Comparison of ENCODE assay signal across 1 cellular context in genomic region chr6:3209114-3210023, GRCh38.
A peak's percentile ranks its signal among the peaks of the same experiment; 100 is the strongest.
TF ChIP-seq lines count a peak whose summit lies in the region.

No MANE protein-coding gene starts in this region.

TF ChIP-seq in HepG2, 621 proteins besides CTCF, POLR2A, EP300 and RAD21 (continued from another document and continues in another):
- TF ChIP-seq, protein P1, sequence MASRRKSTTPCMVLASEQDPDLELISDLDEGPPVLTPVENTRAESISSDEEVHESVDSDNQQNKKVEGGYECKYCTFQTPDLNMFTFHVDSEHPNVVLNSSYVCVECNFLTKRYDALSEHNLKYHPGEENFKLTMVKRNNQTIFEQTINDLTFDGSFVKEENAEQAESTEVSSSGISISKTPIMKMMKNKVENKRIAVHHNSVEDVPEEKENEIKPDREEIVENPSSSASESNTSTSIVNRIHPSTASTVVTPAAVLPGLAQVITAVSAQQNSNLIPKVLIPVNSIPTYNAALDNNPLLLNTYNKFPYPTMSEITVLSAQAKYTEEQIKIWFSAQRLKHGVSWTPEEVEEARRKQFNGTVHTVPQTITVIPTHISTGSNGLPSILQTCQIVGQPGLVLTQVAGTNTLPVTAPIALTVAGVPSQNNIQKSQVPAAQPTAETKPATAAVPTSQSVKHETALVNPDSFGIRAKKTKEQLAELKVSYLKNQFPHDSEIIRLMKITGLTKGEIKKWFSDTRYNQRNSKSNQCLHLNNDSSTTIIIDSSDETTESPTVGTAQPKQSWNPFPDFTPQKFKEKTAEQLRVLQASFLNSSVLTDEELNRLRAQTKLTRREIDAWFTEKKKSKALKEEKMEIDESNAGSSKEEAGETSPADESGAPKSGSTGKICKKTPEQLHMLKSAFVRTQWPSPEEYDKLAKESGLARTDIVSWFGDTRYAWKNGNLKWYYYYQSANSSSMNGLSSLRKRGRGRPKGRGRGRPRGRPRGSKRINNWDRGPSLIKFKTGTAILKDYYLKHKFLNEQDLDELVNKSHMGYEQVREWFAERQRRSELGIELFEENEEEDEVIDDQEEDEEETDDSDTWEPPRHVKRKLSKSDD (CRISPR knock-in tag; IDR thresholded peaks at IDR 0.05; ENCODE audit: low read depth) = no peak
- TF ChIP-seq XRCC5 (optimal IDR thresholded peaks at IDR 0.05; ENCODE audit: low read length) = peak; percentile 64
- peak; percentile 74 for TF ChIP-seq STAG1 (CRISPR knock-in tag; IDR thresholded peaks at IDR 0.05)
- TF ChIP-seq NFRKB (IDR thresholded peaks at IDR 0.05) = no peak
- no peak for TF ChIP-seq TBP (CRISPR knock-in tag; IDR thresholded peaks at IDR 0.05)
- no peak for TF ChIP-seq ZNF142 (CRISPR knock-in tag; IDR thresholded peaks at IDR 0.05)
- TF ChIP-seq ZNF33B (CRISPR knock-in tag; IDR thresholded peaks at IDR 0.05) = no peak
- TF ChIP-seq THAP11 (CRISPR knock-in tag; IDR thresholded peaks at IDR 0.05) = no peak
- no peak for TF ChIP-seq ZNF451 (CRISPR knock-in tag; IDR thresholded peaks at IDR 0.05)
- TF ChIP-seq, protein P2, sequence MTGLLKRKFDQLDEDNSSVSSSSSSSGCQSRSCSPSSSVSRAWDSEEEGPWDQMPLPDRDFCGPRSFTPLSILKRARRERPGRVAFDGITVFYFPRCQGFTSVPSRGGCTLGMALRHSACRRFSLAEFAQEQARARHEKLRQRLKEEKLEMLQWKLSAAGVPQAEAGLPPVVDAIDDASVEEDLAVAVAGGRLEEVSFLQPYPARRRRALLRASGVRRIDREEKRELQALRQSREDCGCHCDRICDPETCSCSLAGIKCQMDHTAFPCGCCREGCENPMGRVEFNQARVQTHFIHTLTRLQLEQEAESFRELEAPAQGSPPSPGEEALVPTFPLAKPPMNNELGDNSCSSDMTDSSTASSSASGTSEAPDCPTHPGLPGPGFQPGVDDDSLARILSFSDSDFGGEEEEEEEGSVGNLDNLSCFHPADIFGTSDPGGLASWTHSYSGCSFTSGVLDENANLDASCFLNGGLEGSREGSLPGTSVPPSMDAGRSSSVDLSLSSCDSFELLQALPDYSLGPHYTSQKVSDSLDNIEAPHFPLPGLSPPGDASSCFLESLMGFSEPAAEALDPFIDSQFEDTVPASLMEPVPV (CRISPR knock-in tag; IDR thresholded peaks at IDR 0.05) = no peak
- TF ChIP-seq SAFB2 (CRISPR knock-in tag; IDR thresholded peaks at IDR 0.05; ENCODE audit: borderline replicate concordance, low read depth) = no peak
- no peak for TF ChIP-seq SRF (IDR thresholded peaks at IDR 0.05; ENCODE audit: low read depth, low read length)
- TF ChIP-seq ZBTB21 (CRISPR knock-in tag; IDR thresholded peaks at IDR 0.05) = no peak
- no peak for TF ChIP-seq CC2D1A (CRISPR knock-in tag; IDR thresholded peaks at IDR 0.05)
- TF ChIP-seq YEATS2 (CRISPR knock-in tag; IDR thresholded peaks at IDR 0.05; ENCODE audit: borderline replicate concordance) = peak; percentile 48; the same call in 1 of the 2 replicates
- 0 out of 2 replicates have a peak, but pooled peaks have one; percentile 39 for TF ChIP-seq ZSCAN9 (CRISPR knock-in tag; IDR thresholded peaks at IDR 0.05; ENCODE audit: borderline replicate concordance)
- no peak for TF ChIP-seq ZBTB14 (CRISPR knock-in tag; IDR thresholded peaks at IDR 0.05)
- no peak for TF ChIP-seq HNRNPK (IDR thresholded peaks at IDR 0.05; ENCODE audit: low read depth, low read length, poor library complexity, severe bottlenecking)
- TF ChIP-seq, protein P3, sequence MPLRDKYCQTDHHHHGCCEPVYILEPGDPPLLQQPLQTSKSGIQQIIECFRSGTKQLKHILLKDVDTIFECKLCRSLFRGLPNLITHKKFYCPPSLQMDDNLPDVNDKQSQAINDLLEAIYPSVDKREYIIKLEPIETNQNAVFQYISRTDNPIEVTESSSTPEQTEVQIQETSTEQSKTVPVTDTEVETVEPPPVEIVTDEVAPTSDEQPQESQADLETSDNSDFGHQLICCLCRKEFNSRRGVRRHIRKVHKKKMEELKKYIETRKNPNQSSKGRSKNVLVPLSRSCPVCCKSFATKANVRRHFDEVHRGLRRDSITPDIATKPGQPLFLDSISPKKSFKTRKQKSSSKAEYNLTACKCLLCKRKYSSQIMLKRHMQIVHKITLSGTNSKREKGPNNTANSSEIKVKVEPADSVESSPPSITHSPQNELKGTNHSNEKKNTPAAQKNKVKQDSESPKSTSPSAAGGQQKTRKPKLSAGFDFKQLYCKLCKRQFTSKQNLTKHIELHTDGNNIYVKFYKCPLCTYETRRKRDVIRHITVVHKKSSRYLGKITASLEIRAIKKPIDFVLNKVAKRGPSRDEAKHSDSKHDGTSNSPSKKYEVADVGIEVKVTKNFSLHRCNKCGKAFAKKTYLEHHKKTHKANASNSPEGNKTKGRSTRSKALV (CRISPR knock-in tag; IDR thresholded peaks at IDR 0.05) = no peak
- no peak for TF ChIP-seq ZNF253 (CRISPR knock-in tag; IDR thresholded peaks at IDR 0.05; ENCODE audit: borderline replicate concordance)
- TF ChIP-seq SIN3A (IDR thresholded peaks at IDR 0.05; ENCODE audit: borderline replicate concordance, low read depth, low read length) = no peak
- no peak for TF ChIP-seq ZNF556 (CRISPR knock-in tag; IDR thresholded peaks at IDR 0.05; ENCODE audit: borderline replicate concordance)
- no peak for TF ChIP-seq SOX13 (IDR thresholded peaks at IDR 0.05)
- TF ChIP-seq SOX13 (CRISPR knock-in tag; conservative IDR thresholded peaks at IDR 0.05 in 1 of 2, IDR thresholded peaks at IDR 0.05 in 1 of 2) = no peak
- peak; percentile 41; the same call in 1 of the 2 replicates for TF ChIP-seq ZFP36L1 (CRISPR knock-in tag; IDR thresholded peaks at IDR 0.05)
- no peak for TF ChIP-seq ZNF572 (CRISPR knock-in tag; IDR thresholded peaks at IDR 0.05)
- no peak for TF ChIP-seq AGO2 (optimal IDR thresholded peaks at IDR 0.05; ENCODE audit: low read depth, low read length)
- TF ChIP-seq ZNF138 (CRISPR knock-in tag; IDR thresholded peaks at IDR 0.05; ENCODE audit: low read depth) = no peak
- no peak for TF ChIP-seq ATF1 (CRISPR knock-in tag; IDR thresholded peaks at IDR 0.05)
- TF ChIP-seq ZNF570 (CRISPR knock-in tag; IDR thresholded peaks at IDR 0.05; ENCODE audit: borderline replicate concordance) = no peak
- no peak for TF ChIP-seq ZMYM3 (CRISPR knock-in tag; IDR thresholded peaks at IDR 0.05)
- no peak for TF ChIP-seq TBX3 (IDR thresholded peaks at IDR 0.05; ENCODE audit: borderline replicate concordance)
- no peak for TF ChIP-seq ZNF281 (CRISPR knock-in tag; IDR thresholded peaks at IDR 0.05; ENCODE audit: borderline replicate concordance)
- TF ChIP-seq ZNF772 (CRISPR knock-in tag; IDR thresholded peaks at IDR 0.05) = no peak
- TF ChIP-seq, protein P4, sequence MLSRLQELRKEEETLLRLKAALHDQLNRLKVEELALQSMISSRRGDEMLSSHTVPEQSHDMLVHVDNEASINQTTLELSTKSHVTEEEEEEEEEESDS (CRISPR knock-in tag; IDR thresholded peaks at IDR 0.05; ENCODE audit: borderline replicate concordance) = no peak
- TF ChIP-seq ZNF691 (CRISPR knock-in tag; IDR thresholded peaks at IDR 0.05; ENCODE audit: borderline replicate concordance, low read depth) = no peak
- TF ChIP-seq RXRB (CRISPR knock-in tag; IDR thresholded peaks at IDR 0.05; ENCODE audit: borderline replicate concordance) = no peak; the same call in 1 of the 2 replicates
- peak; percentile 35; the same call in 1 of the 2 replicates for TF ChIP-seq SMC3 (IDR thresholded peaks at IDR 0.05; ENCODE audit: low read length)
- peak; percentile 92 for TF ChIP-seq FOSL2 (CRISPR knock-in tag; IDR thresholded peaks at IDR 0.05)
- no peak for TF ChIP-seq ZNF331 (CRISPR knock-in tag; IDR thresholded peaks at IDR 0.05)
- no peak for TF ChIP-seq NONO (IDR thresholded peaks at IDR 0.05)
- no peak for TF ChIP-seq NONO (CRISPR knock-in tag; conservative IDR thresholded peaks at IDR 0.05)
- no peak for TF ChIP-seq ZNF704 (CRISPR knock-in tag; IDR thresholded peaks at IDR 0.05; ENCODE audit: borderline replicate concordance)
- no peak for TF ChIP-seq NCOR1 (IDR thresholded peaks at IDR 0.05; ENCODE audit: borderline replicate concordance, low read length)
- TF ChIP-seq MTA1 (CRISPR knock-in tag; IDR thresholded peaks at IDR 0.05; ENCODE audit: borderline replicate concordance) = no peak
- TF ChIP-seq ZNF788 (CRISPR knock-in tag; IDR thresholded peaks at IDR 0.05; ENCODE audit: borderline replicate concordance) = no peak; the same call in 1 of the 2 replicates
